10 cellular contexts compared by ENCODE assay signal in the genomic region with DNA sequence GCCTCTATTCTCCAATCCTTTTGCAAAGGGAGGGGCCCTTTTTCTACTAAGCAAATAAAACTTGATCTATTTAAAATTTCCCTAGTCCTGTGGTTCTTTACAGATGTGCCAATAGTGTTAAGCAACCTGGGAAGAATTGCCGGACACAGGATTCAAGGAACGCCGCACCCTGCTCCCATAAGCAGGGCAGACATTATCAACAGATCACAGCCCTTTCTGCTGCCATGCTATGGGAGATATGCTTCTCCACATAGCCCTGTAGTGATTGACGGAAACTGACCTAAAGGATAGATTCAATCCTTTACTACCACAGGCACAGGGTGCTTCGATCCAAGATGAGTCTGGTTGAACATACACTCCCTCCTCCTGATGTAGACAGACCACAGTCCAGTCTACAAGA.
DNase-seq lines count a peak whose midpoint lies in the region; ATAC-seq and TF ChIP-seq lines count a peak whose summit lies in the region.
"Had no signal": no experiment of that assay in that cellular context is flagged by ENCODE, and none has a peak within 500 bp of the region (broad histone marks: within the 10 kb centered on the region; RNA-seq: fewer than 3 reads in every experiment).

No MANE protein-coding gene starts in this region.

- no peak overlapping the region for H2AFZ ChIP-seq in GM23338

- peak overlapping the region; percentile 61 for H3K4me3 Mint-ChIP-seq in activated CD8-positive, alpha-beta memory T cell treated with anti-CD3 and anti-CD28 coated beads, Interleukin-2, amount 10 ng/mL, durations not matched to agents 7 days and 5 days
- H3K4me3 Mint-ChIP-seq in T-cell (peak overlapping the region; percentile 60 to 70 (median 66)), GM23338 (no peak overlapping the region)

- peaks cover 53% of the 10 kb centered on the region for H3K36me3 Mint-ChIP-seq in activated CD8-positive, alpha-beta memory T cell treated with anti-CD3 and anti-CD28 coated beads, Interleukin-2, amount 10 ng/mL, durations not matched to agents 7 days and 5 days
- H3K36me3 Mint-ChIP-seq in T-cell: peaks cover 67% of the 10 kb centered on the region
- H3K36me3 Mint-ChIP-seq in GM23338 (ENCODE audit: low read depth): peaks cover 10% of the 10 kb centered on the region

- H3K4me1 ChIP-seq in spleen (peaks cover 26 to 98% (median 60%) of the 10 kb centered on the region in 6 donors), GM23338 (ENCODE audit: insufficient read depth) (0 out of 2 replicates have a peak, but pooled peaks cover 7% of the 10 kb centered on the region)

- H3K9me2 ChIP-seq in GM23338 (ENCODE audit: insufficient read depth): no peaks in the 10 kb centered on the region

- no peak overlapping the region for H3K4me2 ChIP-seq in GM23338

- peak; percentile 35 for ATAC-seq in activated CD8-positive, alpha-beta memory T cell treated with anti-CD3 and anti-CD28 coated beads, Interleukin-2, amount 10 ng/mL, durations not matched to agents 7 days and 5 days
- ATAC-seq in HG02852 (IDR thresholded peaks at IDR 0.05; ENCODE audit: unreplicated experiment) (peak; percentile 26), T-cell (replicated peaks in 1 of 4) (peak; percentile 6 to 28 (median 22)), GM23338 (no peak), left colon (no peak)

- CTCF ChIA-PET in activated CD8-positive, alpha-beta memory T cell treated with anti-CD3 and anti-CD28 coated beads, Interleukin-2, amount 10 ng/mL, durations not matched to agents 7 days and 5 days (lab: Charles Lee): interaction anchor here (0.9 to 1.6 kb wide), 6 partner anchors 14 to 80 kb away, joined by 3 to 4 read pairs (median 3); no protein-coding TSS in a partner anchor
- CTCF ChIA-PET in T-cell (lab: Charles Lee): interaction anchor here (0.5 to 1.2 kb wide), 3 partner anchors 31 to 318 kb away, joined by 3 to 5 read pairs (median 3); no protein-coding TSS in a partner anchor

- no peaks in the 10 kb centered on the region for H3K9me3 ChIP-seq in spleen

- H3K27me3 Mint-ChIP-seq in activated CD8-positive, alpha-beta memory T cell treated with anti-CD3 and anti-CD28 coated beads, Interleukin-2, amount 10 ng/mL, durations not matched to agents 7 days and 5 days: no peaks in the 10 kb centered on the region
- H3K27me3 Mint-ChIP-seq in T-cell: no peaks in the 10 kb centered on the region
- H3K27me3 Mint-ChIP-seq in GM23338 (ENCODE audit: insufficient read depth, low read depth, poor library complexity): no peaks in the 10 kb centered on the region

- peaks cover 22% of the 10 kb centered on the region for H3K79me2 ChIP-seq in GM23338 (replicated peaks; ENCODE audit: insufficient read depth)

- H3K27ac ChIP-seq in spleen: peak overlapping the region in 5 of 8 donors; percentile 2 to 73 (median 65)
- no peak overlapping the region for H3K27ac ChIP-seq in GM23338 (ENCODE audit: low read depth)

- no peaks in the 10 kb centered on the region for H3K27me3 ChIP-seq in spleen (replicated peaks in 1 of 7)
- H3K27me3 ChIP-seq in GM23338 (ENCODE audit: insufficient read depth): no peaks in the 10 kb centered on the region

- H3F3A ChIP-seq in GM23338 (replicated peaks; ENCODE audit: low read depth): no peaks in the 10 kb centered on the region

- POLR2A ChIA-PET in T-cell (lab: Charles Lee): interaction anchor here in 1 of 2 donors (0.6 kb wide), 1 partner anchor 76 kb away, joined by 3 read pairs; no protein-coding TSS in a partner anchor

- TF ChIP-seq POLR2A in spleen (IDR thresholded peaks at IDR 0.05): no peak

- intact Hi-C loops in spleen (cut with DNase I; ENCODE audit: low total_unique reads) (loop anchor here (10.0 kb wide), 1 partner anchor 151 kb away; a partner anchor contains a TSS), left colon (cut with DNase I, micrococcal nuclease) (loop anchor here in 1 of 2 donors (10.0 kb wide), 1 partner anchor 271 kb away; no protein-coding TSS in a partner anchor), head of caudate nucleus (cut with DNase I) (no loop called here)

- no peaks in the 10 kb centered on the region for H3K9me3 Mint-ChIP-seq in activated CD8-positive, alpha-beta memory T cell treated with anti-CD3 and anti-CD28 coated beads, Interleukin-2, amount 10 ng/mL, durations not matched to agents 7 days and 5 days (ENCODE audit: low read depth)
- H3K9me3 Mint-ChIP-seq in T-cell: peaks cover 0 to 3% (median 0%) of the 10 kb centered on the region in 3 donors
- H3K9me3 Mint-ChIP-seq in GM23338: no peaks in the 10 kb centered on the region

- peak overlapping the region in 1 of 8 donors; percentile 14 for H3K4me3 ChIP-seq in spleen
- H3K4me3 ChIP-seq in GM23338: no peak overlapping the region

- H4K20me1 ChIP-seq in GM23338 (replicated peaks; ENCODE audit: insufficient read depth): no peaks in the 10 kb centered on the region

- peaks cover 75% of the 10 kb centered on the region for H3K4me1 Mint-ChIP-seq in activated CD8-positive, alpha-beta memory T cell treated with anti-CD3 and anti-CD28 coated beads, Interleukin-2, amount 10 ng/mL, durations not matched to agents 7 days and 5 days
- H3K4me1 Mint-ChIP-seq in T-cell (peaks cover 83 to 95% (median 94%) of the 10 kb centered on the region in 3 donors), GM23338 (peaks cover 15% of the 10 kb centered on the region)

- TF ChIP-seq CTCF in spleen (IDR thresholded peaks at IDR 0.05 in 8 of 11, conservative IDR thresholded peaks at IDR 0.05 in 3 of 11) (no peak), GM23338 (conservative IDR thresholded peaks at IDR 0.05; ENCODE audit: low read depth in 2 of 2) (no peak)

- H3K36me3 ChIP-seq in spleen (peaks cover 0 to 35% (median 6%) of the 10 kb centered on the region in 6 donors), GM23338 (ENCODE audit: insufficient read depth) (no peaks in the 10 kb centered on the region)

- WGBS in spleen, 5 donors: 88 to 92% (median 89%) methylated on average over 5 of the region's 5 CpGs

- peak overlapping the region; percentile 85 for H3K27ac Mint-ChIP-seq in activated CD8-positive, alpha-beta memory T cell treated with anti-CD3 and anti-CD28 coated beads, Interleukin-2, amount 10 ng/mL, durations not matched to agents 7 days and 5 days
- peak overlapping the region; percentile 96 for H3K27ac Mint-ChIP-seq in T-cell
- H3K27ac Mint-ChIP-seq in GM23338: no peak overlapping the region

- no peak for DNase-seq in activated CD8-positive, alpha-beta memory T cell treated with anti-CD3 and anti-CD28 coated beads, Interleukin-2, amount 10 ng/mL, durations not matched to agents 7 days and 5 days
- DNase-seq in activated CD8-positive, alpha-beta memory T cell treated with anti-CD3 and anti-CD28 coated beads for 24 hours: no peak
- DNase-seq in T-cell: no peak
- DNase-seq in spleen: no peak
- no peak for DNase-seq in GM23338 (ENCODE audit: low spot score)
- DNase-seq in left colon: no peak
- no peak for DNase-seq in head of caudate nucleus
- DNase-seq: NCI-H1105 treated with DMSO at 0.1 percent for 48 hours, SHP77 had no signal

TF ChIP-seq in GM23338, 12 proteins besides CTCF, POLR2A, EP300 and RAD21 (continues in another document):
- TF ChIP-seq ZNF114 (CRISPR knock-in tag; IDR thresholded peaks at IDR 0.05) (no peak), CREB1 (CRISPR knock-in tag; IDR thresholded peaks at IDR 0.05; ENCODE audit: low read depth) (no peak), ZNF331 (CRISPR knock-in tag; IDR thresholded peaks at IDR 0.05; ENCODE audit: low read depth) (no peak), EZH2 (IDR thresholded peaks at IDR 0.05; ENCODE audit: low read depth, unreplicated experiment) (no peak), POLR2AphosphoS5 (IDR thresholded peaks at IDR 0.05; ENCODE audit: low read depth) (no peak), NANOG (IDR thresholded peaks at IDR 0.05; ENCODE audit: borderline replicate concordance) (no peak), STAT1 (IDR thresholded peaks at IDR 0.05; ENCODE audit: unreplicated experiment) (no peak)
- TF ChIP-seq, protein P1, sequence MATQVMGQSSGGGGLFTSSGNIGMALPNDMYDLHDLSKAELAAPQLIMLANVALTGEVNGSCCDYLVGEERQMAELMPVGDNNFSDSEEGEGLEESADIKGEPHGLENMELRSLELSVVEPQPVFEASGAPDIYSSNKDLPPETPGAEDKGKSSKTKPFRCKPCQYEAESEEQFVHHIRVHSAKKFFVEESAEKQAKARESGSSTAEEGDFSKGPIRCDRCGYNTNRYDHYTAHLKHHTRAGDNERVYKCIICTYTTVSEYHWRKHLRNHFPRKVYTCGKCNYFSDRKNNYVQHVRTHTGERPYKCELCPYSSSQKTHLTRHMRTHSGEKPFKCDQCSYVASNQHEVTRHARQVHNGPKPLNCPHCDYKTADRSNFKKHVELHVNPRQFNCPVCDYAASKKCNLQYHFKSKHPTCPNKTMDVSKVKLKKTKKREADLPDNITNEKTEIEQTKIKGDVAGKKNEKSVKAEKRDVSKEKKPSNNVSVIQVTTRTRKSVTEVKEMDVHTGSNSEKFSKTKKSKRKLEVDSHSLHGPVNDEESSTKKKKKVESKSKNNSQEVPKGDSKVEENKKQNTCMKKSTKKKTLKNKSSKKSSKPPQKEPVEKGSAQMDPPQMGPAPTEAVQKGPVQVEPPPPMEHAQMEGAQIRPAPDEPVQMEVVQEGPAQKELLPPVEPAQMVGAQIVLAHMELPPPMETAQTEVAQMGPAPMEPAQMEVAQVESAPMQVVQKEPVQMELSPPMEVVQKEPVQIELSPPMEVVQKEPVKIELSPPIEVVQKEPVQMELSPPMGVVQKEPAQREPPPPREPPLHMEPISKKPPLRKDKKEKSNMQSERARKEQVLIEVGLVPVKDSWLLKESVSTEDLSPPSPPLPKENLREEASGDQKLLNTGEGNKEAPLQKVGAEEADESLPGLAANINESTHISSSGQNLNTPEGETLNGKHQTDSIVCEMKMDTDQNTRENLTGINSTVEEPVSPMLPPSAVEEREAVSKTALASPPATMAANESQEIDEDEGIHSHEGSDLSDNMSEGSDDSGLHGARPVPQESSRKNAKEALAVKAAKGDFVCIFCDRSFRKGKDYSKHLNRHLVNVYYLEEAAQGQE (IDR thresholded peaks at IDR 0.05; ENCODE audit: unreplicated experiment): no peak

Comparison
In these comparisons a context has a peak if more than half of its experiments do, and no peak if none do; other contexts are left out.
1. ATAC-seq: peak in activated CD8-positive, alpha-beta memory T cell treated with anti-CD3 and anti-CD28 coated beads, Interleukin-2, amount 10 ng/mL, durations not matched to agents 7 days and 5 days (single experiment), HG02852 (single experiment) and T-cell (4 of 4); none in GM23338 (single experiment) and left colon (single experiment).